14 cellular contexts compared by ENCODE assay signal in the genomic region with DNA sequence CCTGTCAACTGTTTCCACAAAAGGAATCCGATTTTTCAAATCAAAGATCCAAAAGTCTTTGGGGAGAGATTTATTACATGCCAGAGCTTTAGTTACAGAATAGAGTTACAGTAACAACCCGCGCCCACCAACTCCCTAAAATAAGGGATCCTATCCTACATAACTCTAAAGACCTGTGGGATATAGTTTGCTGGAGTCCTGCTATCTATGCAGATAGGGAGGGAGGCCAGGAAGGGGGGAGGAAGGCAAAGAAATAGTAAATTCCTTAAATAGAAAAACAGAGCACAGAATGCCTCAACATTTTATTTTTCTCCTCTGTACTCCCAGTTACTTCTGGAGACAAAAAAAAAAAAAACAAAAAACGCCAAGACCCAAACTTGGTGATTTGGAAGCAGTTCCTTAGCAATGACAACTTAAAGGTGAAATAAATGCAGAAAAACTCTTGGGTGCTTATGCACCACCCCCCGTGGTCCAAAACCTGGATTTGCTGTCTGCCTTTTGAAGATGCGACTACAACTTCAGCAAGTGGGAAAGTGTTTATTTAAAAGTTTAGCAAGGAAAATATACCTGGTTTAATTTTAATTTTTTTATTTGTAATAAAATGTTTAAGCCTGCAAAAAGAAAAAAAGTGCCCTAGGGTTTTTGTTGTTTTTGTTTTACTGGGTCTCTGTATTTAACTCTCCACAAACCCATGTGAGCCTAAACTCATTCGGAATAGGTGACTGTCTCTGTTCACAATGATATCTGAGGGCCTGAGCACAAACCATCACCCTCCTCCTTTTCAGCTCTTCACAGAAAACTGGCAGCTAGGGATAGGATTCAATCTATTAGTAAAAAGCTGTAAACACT. TPM values are rescaled to one million over a fixed set of nuclear protein-coding genes. Genes with fewer than 3 reads are reported as not detected.
DNase-seq lines count a peak whose midpoint lies in the region; ATAC-seq, FAIRE-seq and TF ChIP-seq lines count a peak whose summit lies in the region.
"Had no signal": no experiment of that assay in that cellular context is flagged by ENCODE, and none has a peak within 500 bp of the region (broad histone marks: within the 10 kb centered on the region; RNA-seq: fewer than 3 reads in every experiment).

No MANE protein-coding gene starts in this region.

- H3K4me2 ChIP-seq in GM23248 (ENCODE audit: unreplicated experiment): peak overlapping the region; percentile 95
- H3K4me2 ChIP-seq in MM.1S (ENCODE audit: low read depth, low read length): peak overlapping the region; percentile 72
- H3K4me2 ChIP-seq in H1 (ENCODE audit: insufficient read depth in 1 of 2, low read depth in 2 of 2, low read length in 2 of 2): peak overlapping the region; percentile 43 to 94
- peak overlapping the region; percentile 79 for H3K4me2 ChIP-seq in neural progenitor cell

- peaks cover 48% of the 10 kb centered on the region for H3K79me2 ChIP-seq in GM23248 (ENCODE audit: insufficient read depth)
- no peaks in the 10 kb centered on the region for H3K79me2 ChIP-seq in MM.1S (ENCODE audit: low read length)
- no peaks in the 10 kb centered on the region for H3K79me2 ChIP-seq in H1 (ENCODE audit: control insufficient read depth in 1 of 2, insufficient read depth in 2 of 2, low read length in 2 of 2)
- H3K79me2 ChIP-seq in neural progenitor cell (ENCODE audit: low read depth): no peaks in the 10 kb centered on the region

- CTCF ChIA-PET in H1 (lab: Charles Lee; ENCODE audit: partially characterized antibody): interaction anchor here (0.6 to 1.6 kb wide), 9 partner anchors 13 to 153 kb away, joined by 3 to 5 read pairs (median 3); no protein-coding TSS in a partner anchor

- no peak overlapping the region for H2BK15ac ChIP-seq in H1 (ENCODE audit: low read length)

- H3K4me1 Mint-ChIP-seq in neural progenitor cell: peaks cover 19% of the 10 kb centered on the region

- peak overlapping the region; percentile 81 for H3K27ac ChIP-seq in GM23248
- H3K27ac ChIP-seq in MM.1S (ENCODE audit: low read length): no peak overlapping the region
- H3K27ac ChIP-seq in H1 (ENCODE audit: low read depth, low read length): no peak overlapping the region
- no peak overlapping the region for H3K27ac ChIP-seq in neural progenitor cell
- H3K27ac ChIP-seq in right atrium auricular region: no peak overlapping the region
- H3K27ac ChIP-seq: coronary artery, upper lobe of left lung had no signal

- no peak overlapping the region for H3K27ac Mint-ChIP-seq in neural progenitor cell
- H3K27ac Mint-ChIP-seq: activated naive CD8-positive, alpha-beta T cell treated with anti-CD3 and anti-CD28 coated beads, Interleukin-2, amount 10 ng/mL, durations not matched to agents 7 days and 5 days had no signal

- no peak overlapping the region for H2BK20ac ChIP-seq in H1 (ENCODE audit: low read length)

- TF ChIP-seq RAD21 in H1 (IDR thresholded peaks at IDR 0.05 in 1 of 2, conservative IDR thresholded peaks at IDR 0.05 in 1 of 2; ENCODE audit: low read depth in 2 of 2, low read length in 2 of 2): no peak

- intact Hi-C loops in Right ventricle myocardium superior (cut with DNase I): no loop called here

- H3K9me3 ChIP-seq in GM23248 (ENCODE audit: low read depth) (no peaks in the 10 kb centered on the region), MM.1S (replicated peaks; ENCODE audit: insufficient read depth, low read length) (no peaks in the 10 kb centered on the region), H1 (ENCODE audit: insufficient read depth in 2 of 2, low read depth in 1 of 2, low read length in 1 of 2) (peaks cover 0 to 2% of the 10 kb centered on the region in 2 experiments; a peak in 1 of 4 replicates), neural progenitor cell (ENCODE audit: low read depth) (no peaks in the 10 kb centered on the region), right atrium auricular region (no peaks in the 10 kb centered on the region)
- H3K9me3 ChIP-seq: upper lobe of left lung had no signal

- TF ChIP-seq EP300 in H1 (IDR thresholded peaks at IDR 0.05; ENCODE audit: borderline replicate concordance in 1 of 2, low read depth in 2 of 2, low read length in 2 of 2): no peak

- H3K36me3 ChIP-seq in GM23248 (ENCODE audit: low read depth) (no peaks in the 10 kb centered on the region), MM.1S (replicated peaks; ENCODE audit: insufficient read depth, low read length) (no peaks in the 10 kb centered on the region), H1 (ENCODE audit: control insufficient read depth in 2 of 4, insufficient read depth in 4 of 4, low read length in 3 of 4) (no peaks in the 10 kb centered on the region; a peak in 1 of 8 replicates), neural progenitor cell (no peaks in the 10 kb centered on the region), right atrium auricular region (no peaks in the 10 kb centered on the region)
- H3K36me3 ChIP-seq: upper lobe of left lung had no signal

- no peak for TF ChIP-seq CTCF in MM.1S (IDR thresholded peaks at IDR 0.05; ENCODE audit: low read length)
- no peak for TF ChIP-seq CTCF in H1 (IDR thresholded peaks at IDR 0.05; ENCODE audit: control extremely low read depth in 1 of 3, insufficient read depth in 1 of 3, low read depth in 1 of 3, low read length in 3 of 3)
- no peak for TF ChIP-seq CTCF in neural progenitor cell (IDR thresholded peaks at IDR 0.05)
- TF ChIP-seq CTCF in right atrium auricular region (IDR thresholded peaks at IDR 0.05): no peak

- H3K4me3 Mint-ChIP-seq in neural progenitor cell: peak overlapping the region; percentile 78
- H3K4me3 Mint-ChIP-seq: activated naive CD8-positive, alpha-beta T cell treated with anti-CD3 and anti-CD28 coated beads, Interleukin-2, amount 10 ng/mL, durations not matched to agents 7 days and 5 days had no signal

- H2AFZ ChIP-seq in GM23248 (peak overlapping the region; percentile 94), MM.1S (ENCODE audit: low read length) (peak overlapping the region; percentile 70; the same call in 1 of the 2 replicates), H1 (ENCODE audit: low read length) (no peak overlapping the region), neural progenitor cell (replicated peaks) (peak overlapping the region; percentile 80)

- 24 to 32% methylated on average over 7 of the region's 7 CpGs for WGBS in GM23248 (ENCODE audit: low coverage in 1 of 2, low lambda C conversion rate in 2 of 2, missing lambda C conversion rate in 2 of 2), 2 experiments
- WGBS in H1 (ENCODE audit: extremely low coverage in 1 of 2, insufficient coverage in 1 of 2, insufficient read length in 1 of 2, insufficient replicate concordance in 2 of 2, low coverage in 1 of 2, low lambda C conversion rate in 2 of 2, missing lambda C conversion rate in 1 of 2), 2 experiments: 9% methylated on average over 7 of the region's 7 CpGs; no CpG with 5 or more reads in 1 of the 2 experiments

- H3K9me2 ChIP-seq in GM23248 (ENCODE audit: insufficient read depth): no peaks in the 10 kb centered on the region
- no peaks in the 10 kb centered on the region for H3K9me2 ChIP-seq in MM.1S (replicated peaks; ENCODE audit: insufficient read depth, low read length)

- H4K20me1 ChIP-seq in GM23248 (ENCODE audit: insufficient read depth) (no peaks in the 10 kb centered on the region), MM.1S (ENCODE audit: insufficient read depth, low read length) (no peaks in the 10 kb centered on the region), H1 (replicated peaks in 1 of 2; ENCODE audit: control insufficient read depth in 1 of 2, insufficient read depth in 2 of 2, low read length in 2 of 2) (peaks cover 5 to 10% of the 10 kb centered on the region in 2 experiments), neural progenitor cell (ENCODE audit: low read depth) (peaks cover 54% of the 10 kb centered on the region)

- in situ Hi-C loops in GM23248 (cut with MboI): loop anchor here (25.0 kb wide), 1 partner anchor 126 kb away; no protein-coding TSS in a partner anchor

- no peaks in the 10 kb centered on the region for H3K36me3 Mint-ChIP-seq in neural progenitor cell

- H2AK5ac ChIP-seq in H1 (ENCODE audit: low read depth, low read length): no peak overlapping the region

- no peak overlapping the region for H2BK120ac ChIP-seq in H1 (replicated peaks; ENCODE audit: low read depth, low read length)

- no peak for FAIRE-seq in H1 (lab: Jason Lieb, UNC)

- TF ChIP-seq POLR2A in H1 (IDR thresholded peaks at IDR 0.05; ENCODE audit: control extremely low read depth in 1 of 2, low read depth in 2 of 2, low read length in 2 of 2): no peak

- H3K9ac ChIP-seq in GM23248: peak overlapping the region; percentile 86
- H3K9ac ChIP-seq in MM.1S (ENCODE audit: low read length): peak overlapping the region; percentile 34; the same call in 1 of the 2 replicates
- H3K9ac ChIP-seq in H1 (replicated peaks in 1 of 4; ENCODE audit: extremely low read depth in 1 of 4, low read depth in 3 of 4, low read length in 3 of 4): no peak overlapping the region
- no peak overlapping the region for H3K9ac ChIP-seq in neural progenitor cell

- H3F3A ChIP-seq in GM23248 (ENCODE audit: insufficient read depth) (peaks cover 46% of the 10 kb centered on the region), MM.1S (ENCODE audit: insufficient read depth, low read length) (no peaks in the 10 kb centered on the region), neural progenitor cell (ENCODE audit: low read depth) (peaks cover 60% of the 10 kb centered on the region)

- H2BK12ac ChIP-seq in H1 (ENCODE audit: low read depth, low read length): no peak overlapping the region

- H3K27me3 Mint-ChIP-seq in neural progenitor cell (ENCODE audit: insufficient read depth, low read depth): peaks cover 84% of the 10 kb centered on the region

- peak; percentile 35 for DNase-seq in GM23248
- no peak for DNase-seq in MM.1S
- no peak for DNase-seq in H1 (ENCODE audit: low read depth in 1 of 2, low spot score in 2 of 2)
- DNase-seq in neural progenitor cell (ENCODE audit: low spot score): no peak
- no peak for DNase-seq in right atrium auricular region (ENCODE audit: low spot score)
- no peak for DNase-seq in NCI-H2107 (lab: John Stamatoyannopoulos, UW)
- DNase-seq in Right ventricle myocardium superior: no peak
- DNase-seq in SIG-M5 treated with dmso at 0.1 percent for 504 hours (lab: John Stamatoyannopoulos, UW; ENCODE audit: unreplicated experiment): no peak
- DNase-seq: activated CD4-positive, alpha-beta T cell treated with anti-CD3 and anti-CD28 coated beads, Interleukin-2, amount 50 U/mL, for 4 hours; NCI-H2081 treated with DMSO at 0.1 percent for 48 hours had no signal

- no peak overlapping the region for H3K23ac ChIP-seq in H1 (ENCODE audit: insufficient read length)

- POLR2A ChIA-PET in H1 (lab: Charles Lee; ENCODE audit: partially characterized antibody): interaction anchor here (1.3 kb wide), 1 partner anchor 10 kb away, joined by 3 read pairs; a partner anchor contains a TSS

- no peak overlapping the region for H3K18ac ChIP-seq in H1 (ENCODE audit: extremely low read depth, low read length)

- ATAC-seq in Right ventricle myocardium superior (ENCODE audit: poor library complexity): no peak

- peak overlapping the region; percentile 69 for H3K4me3 ChIP-seq in GM23248
- H3K4me3 ChIP-seq in MM.1S (ENCODE audit: low read length): peak overlapping the region; percentile 49
- H3K4me3 ChIP-seq in H1 (ENCODE audit: extremely low read depth in 1 of 4, insufficient read depth in 2 of 4, low read depth in 3 of 4, low read length in 4 of 4): peak overlapping the region in 1 of 4 experiments; percentile 58; a peak in 4 of 8 replicates
- H3K4me3 ChIP-seq in neural progenitor cell: peak overlapping the region; percentile 43
- no peak overlapping the region for H3K4me3 ChIP-seq in right atrium auricular region

- no peak overlapping the region for H3K4ac ChIP-seq in H1 (replicated peaks; ENCODE audit: insufficient read length, low read depth, low read length)

- H4K5ac ChIP-seq in H1 (ENCODE audit: insufficient read length, low read depth, low read length): no peak overlapping the region

- no peak overlapping the region for H4K91ac ChIP-seq in H1 (replicated peaks; ENCODE audit: insufficient read length, low read length)

- H3K79me1 ChIP-seq in H1 (ENCODE audit: low read depth, low read length): no peaks in the 10 kb centered on the region

- peaks cover 68% of the 10 kb centered on the region for H3K4me1 ChIP-seq in GM23248 (ENCODE audit: insufficient read depth)
- H3K4me1 ChIP-seq in MM.1S (ENCODE audit: low read length): no peaks in the 10 kb centered on the region
- H3K4me1 ChIP-seq in H1 (replicated peaks in 1 of 4; ENCODE audit: control insufficient read depth in 3 of 4, insufficient read depth in 4 of 4, low read length in 3 of 4): peaks cover 0 to 4% (median 4%) of the 10 kb centered on the region in 4 experiments; a peak in 5 of 7 replicates
- H3K4me1 ChIP-seq in neural progenitor cell: peaks cover 35% of the 10 kb centered on the region
- peaks cover 0 to 19% of the 10 kb centered on the region in 2 donors for H3K4me1 ChIP-seq in right atrium auricular region

- no peak overlapping the region for H3K56ac ChIP-seq in H1 (replicated peaks; ENCODE audit: insufficient read length, low read depth, low read length)

- no peak overlapping the region for H4K8ac ChIP-seq in H1 (ENCODE audit: extremely low read depth, insufficient read depth, low read length)

- peaks cover 6% of the 10 kb centered on the region; the same call in 1 of the 2 replicates for H3K23me2 ChIP-seq in H1 (ENCODE audit: low read depth, low read length)

- no peak overlapping the region for H2BK5ac ChIP-seq in H1 (ENCODE audit: low read depth, low read length)

- H3K27me3 ChIP-seq in GM23248 (replicated peaks; ENCODE audit: insufficient read depth) (no peaks in the 10 kb centered on the region), MM.1S (replicated peaks; ENCODE audit: insufficient read depth, low read length) (no peaks in the 10 kb centered on the region), H1 (replicated peaks in 1 of 4; ENCODE audit: control insufficient read depth in 3 of 4, extremely low read depth in 1 of 4, insufficient read depth in 3 of 4, low read length in 3 of 4) (peaks cover 81 to 100% (median 91%) of the 10 kb centered on the region in 4 experiments), neural progenitor cell (peaks cover 100% of the 10 kb centered on the region), right atrium auricular region (peaks cover 53 to 74% of the 10 kb centered on the region in 2 donors)

- H3K9me3 Mint-ChIP-seq in neural progenitor cell: peaks cover 2% of the 10 kb centered on the region

- H3K14ac ChIP-seq in H1 (ENCODE audit: insufficient read length): no peak overlapping the region

RNA-seq across cellular contexts. Expression of a gene that starts 10.3 kb away (rescaled TPM):
- total RNA-seq in GM23248 (2014; rRNA removed; shearing (Covaris generic)): 50.0 and 53.9 TPM in 2 replicates
- polyA plus RNA-seq in GM23248 (2016; fragmentation: Nextera tagmentation; extraction: Ambion mirVana) (8.0 and 8.5 TPM in 2 replicates), H1 (2011; rRNA removed) (0.11 and 0.17 TPM in 2 replicates)
- total RNA-seq in H1 (2021; fragmentation: NEBNext Ultra II Directional; extraction: Animal tissue kit (Norgen Biotek cat#: 25700)): 0.73 and 1.1 TPM in 2 replicates
- polyA plus RNA-seq in H1 (2011; cell fraction: cytosol; rRNA removed): 0.16 TPM
- polyA plus RNA-seq in H1 (2011; cell fraction: nucleus; rRNA removed): 0.23 TPM
- 0.23 to 0.39 TPM (median 0.29 TPM) in 4 replicates for polyA plus RNA-seq in H1 (2012, experiment 1 of 2)
- polyA plus RNA-seq in H1 (2012, experiment 2 of 2): 0.47 TPM
- polyA plus RNA-seq in H1 (2013, experiment 1 of 2): 0.34 TPM
- polyA plus RNA-seq in H1 (2013, experiment 2 of 2): 0.40 TPM
- not detected in 2 replicates for polyA minus RNA-seq in H1 (2011; rRNA and poly(A)+ RNA removed)
- not detected for polyA minus RNA-seq in H1 (2011; cell fraction: cytosol; rRNA and poly(A)+ RNA removed)
- polyA minus RNA-seq in H1 (2011; cell fraction: nucleus; rRNA and poly(A)+ RNA removed): not detected
- total RNA-seq in neural progenitor cell (ENCODE audit: low replicate concordance) (0.12 TPM in 1 of 2 replicates, not detected in the other), right atrium auricular region (not detected), Right ventricle myocardium superior (not detected)
- polyA plus RNA-seq: neural cell had no signal

RNA-seq across cellular contexts. Expression of a gene that starts 60.0 kb away (rescaled TPM):
- 162 and 249 TPM in 2 replicates for total RNA-seq in GM23248 (2014; rRNA removed; shearing (Covaris generic))
- polyA plus RNA-seq in GM23248 (2016; fragmentation: Nextera tagmentation; extraction: Ambion mirVana): 595 and 602 TPM in 2 replicates
- total RNA-seq in H1 (2021; fragmentation: NEBNext Ultra II Directional; extraction: Animal tissue kit (Norgen Biotek cat#: 25700)): 754 and 760 TPM in 2 replicates
- polyA plus RNA-seq in H1 (2011; rRNA removed): 228 and 396 TPM in 2 replicates
- polyA plus RNA-seq in H1 (2011; cell fraction: cytosol; rRNA removed): 534 TPM
- 231 TPM for polyA plus RNA-seq in H1 (2011; cell fraction: nucleus; rRNA removed)
- polyA plus RNA-seq in H1 (2012, experiment 1 of 2): 763 to 1,151 TPM (median 803 TPM) in 4 replicates
- polyA plus RNA-seq in H1 (2012, experiment 2 of 2): 415 TPM
- polyA plus RNA-seq in H1 (2013, experiment 1 of 2): 1,514 TPM
- 1,491 TPM for polyA plus RNA-seq in H1 (2013, experiment 2 of 2)
- 244 and 380 TPM in 2 replicates for polyA minus RNA-seq in H1 (2011; rRNA and poly(A)+ RNA removed)
- 245 TPM for polyA minus RNA-seq in H1 (2011; cell fraction: cytosol; rRNA and poly(A)+ RNA removed)
- 134 TPM for polyA minus RNA-seq in H1 (2011; cell fraction: nucleus; rRNA and poly(A)+ RNA removed)
- total RNA-seq in neural progenitor cell (ENCODE audit: low replicate concordance): 519 and 885 TPM in 2 replicates
- 100 to 1,000 TPM; 409 to 434 TPM for total RNA-seq in right atrium auricular region
- 364 TPM for total RNA-seq in Right ventricle myocardium superior

Comparison
In these comparisons a context has a peak if more than half of its experiments do, and no peak if none do; other contexts are left out.
1. H3K4me3 ChIP-seq: peak in GM23248 (single experiment), MM.1S (single experiment) and neural progenitor cell (single experiment); none in right atrium auricular region (0 of 2).
2. H3K9ac ChIP-seq: peak in GM23248 (single experiment) and MM.1S (single experiment); none in H1 (0 of 4) and neural progenitor cell (single experiment).
3. RNA of a gene that starts 10.3 kb away (total RNA-seq): 50.0 to 53.9 TPM in GM23248; 0.73 to 1.1 TPM in H1, not detected in right atrium auricular region, 0.12 TPM in neural progenitor cell and not detected in Right ventricle myocardium superior (single experiment); every median in the first group is over 10 times any median in the second.
4. Peak in every context shown above with its lines, with median percentiles within 50 percentile points of each other: H3K4me2 ChIP-seq.